ENCODE assay signal across 22 cellular contexts in the genomic region with DNA sequence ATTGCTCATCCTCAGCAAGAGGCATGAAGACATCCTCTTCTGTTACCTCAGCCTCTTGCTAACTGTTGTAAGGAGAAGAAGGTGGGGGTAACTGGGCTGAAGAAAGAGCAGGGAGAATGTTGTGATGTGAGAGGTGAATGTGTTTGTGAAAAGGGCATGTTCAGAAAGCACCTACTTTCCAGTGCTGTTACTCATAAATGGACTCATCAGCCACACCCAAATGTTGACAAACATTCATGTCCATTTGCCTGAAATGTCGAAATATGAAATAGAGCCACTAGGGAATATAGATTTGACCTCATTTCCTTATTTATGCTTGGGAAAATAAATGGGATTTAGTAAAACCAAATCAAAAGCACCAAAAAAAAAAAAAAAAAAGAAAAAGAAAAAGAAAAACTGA.
"Had no signal": no experiment of that assay in that cellular context is flagged by ENCODE, and none has a peak within 500 bp of the region (broad histone marks: within the 10 kb centered on the region; RNA-seq: fewer than 3 reads in every experiment).

No MANE protein-coding gene starts in this region.

- DNase-seq: activated B cell treated with CpG ODN at 0.5 μM for 24 hours; activated CD4-positive, alpha-beta T cell treated with anti-CD3 and anti-CD28 coated beads for 48 hours; activated CD8-positive, alpha-beta T cell treated with anti-CD3 and anti-CD28 coated beads for 36 hours; activated effector memory CD4-positive, alpha-beta T cell treated with Interleukin-2 at 50 U/mL for 16 hours; activated naive CD4-positive, alpha-beta T cell treated with anti-CD3 and anti-CD28 coated beads, Interleukin-2, amount 10 ng/mL, durations not matched to agents 7 days and 5 days; activated naive CD8-positive, alpha-beta T cell treated with anti-CD3 and anti-CD28 coated beads, Interleukin-2, amount 50 U/mL, for 24 hours; activated T-cell treated with anti-CD3 and anti-CD28 coated beads, Interleukin-2, amount 50 U/mL, for 1 hour; aorta; brain microvascular endothelial cell; foreskin melanocyte; glutamatergic neuron; hippocampal formation; left cardiac atrium; lower lobe of right lung; occipital lobe; retina; stimulated activated CD4-positive, alpha-beta T cell treated with anti-CD3 and anti-CD28 coated beads, Interleukin-12 subunit alpha, Interleukin-12 subunit beta, amount 100 ng/mL, for 4 hours; stimulated activated CD4-positive, alpha-beta T cell treated with anti-CD3 and anti-CD28 coated beads, Interleukin-2, amount 100 ng/mL, for 24 hours; stimulated activated naive CD8-positive, alpha-beta T cell treated with anti-CD3 and anti-CD28 coated beads, Interleukin-15, Interleukin-2, amounts not matched to agents 100 U/mL and 50 U/mL, for 24 hours; substantia nigra had no signal

- H3K36me3 ChIP-seq: brain microvascular endothelial cell, lower lobe of right lung, vagina had no signal

- H3K4me3 ChIP-seq: coronary artery, lower lobe of right lung, vagina had no signal

- H3K27me3 ChIP-seq: brain microvascular endothelial cell, vagina had no signal

- H3K9me3 ChIP-seq: lower lobe of right lung, vagina had no signal

- H3K27ac ChIP-seq: brain microvascular endothelial cell, coronary artery, lower lobe of right lung, vagina had no signal
